ENCODE assay signal across 8 cellular contexts in the genomic region with DNA sequence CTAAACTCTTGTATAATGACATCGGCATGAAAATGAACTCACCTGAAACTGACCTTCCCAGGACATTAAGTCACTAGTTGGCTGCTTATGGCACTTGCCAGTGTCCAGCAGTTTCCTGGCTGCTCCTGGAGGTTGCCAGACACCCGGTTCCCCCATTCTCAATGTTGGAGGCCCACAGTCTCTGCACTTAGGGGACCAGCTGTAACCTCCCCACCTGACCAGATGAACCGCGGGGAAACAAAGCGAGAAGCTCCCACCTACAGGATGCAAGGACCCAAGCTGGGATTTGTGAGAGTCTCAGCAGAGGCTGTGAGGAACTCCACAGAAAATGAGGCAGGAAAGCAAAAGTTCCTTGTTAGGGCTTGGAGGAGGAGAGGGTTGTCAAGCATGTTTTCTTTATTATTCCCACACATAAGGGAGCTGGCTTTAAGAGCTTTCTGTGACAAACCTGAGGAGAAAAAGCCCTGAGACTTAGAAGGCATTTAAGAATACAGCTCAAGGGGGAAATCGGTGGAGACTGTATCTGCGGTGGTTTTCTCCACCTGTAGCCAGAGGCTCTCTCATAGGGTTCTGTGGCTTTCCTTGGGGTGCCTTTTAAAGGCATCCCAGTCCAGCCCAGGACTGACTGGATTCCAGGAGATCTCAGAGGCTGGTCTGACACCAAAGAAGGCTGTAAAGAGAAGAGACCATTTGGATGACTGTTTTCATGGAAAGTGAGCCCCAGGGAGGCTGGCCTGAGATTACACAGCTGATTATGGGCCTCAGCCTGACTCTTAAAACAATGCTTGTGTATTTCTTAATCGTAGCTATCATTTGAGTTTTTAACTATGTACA. TPM values are rescaled to one million over a fixed set of nuclear protein-coding genes. Genes with fewer than 3 reads are reported as not detected.
DNase-seq lines count a peak whose midpoint lies in the region; ATAC-seq and TF ChIP-seq lines count a peak whose summit lies in the region.

No MANE protein-coding gene starts in this region.

- POLR2A ChIA-PET in GM10248 (lab: Yijun Ruan, JAX) = no interaction called here

- peak overlapping the region; percentile 45 for H3K4me3 ChIP-seq in ectodermal cell (ENCODE audit: insufficient read depth, low read depth, low read length)

- H3K4me3 Mint-ChIP-seq in CD14-positive monocyte (peak overlapping the region; percentile 92 to 99), neural crest cell (peak overlapping the region; percentile 90)

- peak overlapping the region; percentile 58 for H3K27ac ChIP-seq in ectodermal cell (ENCODE audit: insufficient read depth, low read depth, low read length, poor library complexity, severe bottlenecking)

- intact Hi-C loops in CD14-positive monocyte (cut with micrococcal nuclease) = loop anchor here (5.0 to 10.0 kb wide), 5 partner anchors 45 to 355 kb away; partner anchors contain the start of gene RAB8B (in 1 of the 2)

- ATAC-seq in GM21447 (IDR thresholded peaks at IDR 0.05; ENCODE audit: unreplicated experiment) = no peak

- TF ChIP-seq CTCF in CD14-positive monocyte (IDR thresholded peaks at IDR 0.05) = no peak
- no peak for TF ChIP-seq CTCF in neural crest cell (conservative IDR thresholded peaks at IDR 0.05)
- no peak for TF ChIP-seq CTCF in GM10248 (IDR thresholded peaks at IDR 0.05; ENCODE audit: control extremely low read depth, extremely low read depth, low read depth, missing control alignments)

- H3K9me3 ChIP-seq in ectodermal cell (ENCODE audit: control insufficient read depth, low read length) = no peaks in the 10 kb centered on the region

- H3K27ac Mint-ChIP-seq in CD14-positive monocyte (peak overlapping the region in 1 of 7 donors; percentile 2), neural crest cell (ENCODE audit: unreplicated experiment) (no peak overlapping the region)

- peaks cover 34% of the 10 kb centered on the region for H3K4me1 Mint-ChIP-seq in CD14-positive monocyte
- peaks cover 64% of the 10 kb centered on the region for H3K4me1 Mint-ChIP-seq in neural crest cell

- peaks cover 50 to 75% (median 63%) of the 10 kb centered on the region in 3 donors for H3K27me3 Mint-ChIP-seq in CD14-positive monocyte (ENCODE audit: low read depth in 3 of 3)
- peaks cover 65% of the 10 kb centered on the region for H3K27me3 Mint-ChIP-seq in neural crest cell (ENCODE audit: low read depth)

- peaks cover 9% of the 10 kb centered on the region for H3K36me3 ChIP-seq in ectodermal cell (ENCODE audit: control insufficient read depth, insufficient read depth, low read length)

- H3K36me3 Mint-ChIP-seq in CD14-positive monocyte (peaks cover 2% of the 10 kb centered on the region in 2 donors), neural crest cell (ENCODE audit: low read depth) (no peaks in the 10 kb centered on the region)

- peaks cover 0 to 5% (median 2%) of the 10 kb centered on the region in 7 donors for H3K9me3 Mint-ChIP-seq in CD14-positive monocyte
- H3K9me3 Mint-ChIP-seq in neural crest cell = no peaks in the 10 kb centered on the region

- H3K27me3 ChIP-seq in ectodermal cell (ENCODE audit: control insufficient read depth, insufficient read depth, low read length, poor library complexity, severe bottlenecking) = no peaks in the 10 kb centered on the region

- CTCF ChIA-PET in GM10248 (lab: Yijun Ruan, JAX) = interaction anchor here (0.7 to 6.1 kb wide), 52 partner anchors 9 to 1020 kb away, joined by 3 to 164 read pairs (median 4); partner anchors contain the start of gene USP3

- WGBS in ectodermal cell, 2 experiments = 45 to 56% methylated on average over 8 of the region's 8 CpGs

- peaks cover 26% of the 10 kb centered on the region for H3K4me1 ChIP-seq in ectodermal cell (ENCODE audit: control insufficient read depth, insufficient read depth, low read length)

- no peak for DNase-seq in CD14-positive monocyte (ENCODE audit: low spot score)
- DNase-seq in NCI-H69 (lab: John Stamatoyannopoulos, UW) = peak; percentile 40
- DNase-seq in neural crest cell (ENCODE audit: low read depth, low spot score) = no peak
- no peak for DNase-seq in GM10248 (ENCODE audit: extremely low spot score)
- no peak for DNase-seq in DMS53 (lab: John Stamatoyannopoulos, UW)
- no peak for DNase-seq in NCI-H82 treated with DMSO at 0.1 percent for 48 hours (lab: John Stamatoyannopoulos, UW; ENCODE audit: unreplicated experiment)

RNA-seq across cellular contexts. Expression of gene TPM1, which starts 4.6 kb away (rescaled TPM):
- polyA plus RNA-seq in CD14-positive monocyte = 10 to 100 TPM; 11.7 to 15.9 TPM
- polyA plus RNA-seq in ectodermal cell (2013, experiment 1 of 4) = 870 TPM
- 825 TPM for polyA plus RNA-seq in ectodermal cell (2013, experiment 2 of 4)
- 574 TPM for polyA plus RNA-seq in ectodermal cell (2013, experiment 3 of 4)
- polyA plus RNA-seq in ectodermal cell (2013, experiment 4 of 4) = 642 TPM
- total RNA-seq in neural crest cell = 67.5 and 71.0 TPM in 2 replicates
